In the genomic region with DNA sequence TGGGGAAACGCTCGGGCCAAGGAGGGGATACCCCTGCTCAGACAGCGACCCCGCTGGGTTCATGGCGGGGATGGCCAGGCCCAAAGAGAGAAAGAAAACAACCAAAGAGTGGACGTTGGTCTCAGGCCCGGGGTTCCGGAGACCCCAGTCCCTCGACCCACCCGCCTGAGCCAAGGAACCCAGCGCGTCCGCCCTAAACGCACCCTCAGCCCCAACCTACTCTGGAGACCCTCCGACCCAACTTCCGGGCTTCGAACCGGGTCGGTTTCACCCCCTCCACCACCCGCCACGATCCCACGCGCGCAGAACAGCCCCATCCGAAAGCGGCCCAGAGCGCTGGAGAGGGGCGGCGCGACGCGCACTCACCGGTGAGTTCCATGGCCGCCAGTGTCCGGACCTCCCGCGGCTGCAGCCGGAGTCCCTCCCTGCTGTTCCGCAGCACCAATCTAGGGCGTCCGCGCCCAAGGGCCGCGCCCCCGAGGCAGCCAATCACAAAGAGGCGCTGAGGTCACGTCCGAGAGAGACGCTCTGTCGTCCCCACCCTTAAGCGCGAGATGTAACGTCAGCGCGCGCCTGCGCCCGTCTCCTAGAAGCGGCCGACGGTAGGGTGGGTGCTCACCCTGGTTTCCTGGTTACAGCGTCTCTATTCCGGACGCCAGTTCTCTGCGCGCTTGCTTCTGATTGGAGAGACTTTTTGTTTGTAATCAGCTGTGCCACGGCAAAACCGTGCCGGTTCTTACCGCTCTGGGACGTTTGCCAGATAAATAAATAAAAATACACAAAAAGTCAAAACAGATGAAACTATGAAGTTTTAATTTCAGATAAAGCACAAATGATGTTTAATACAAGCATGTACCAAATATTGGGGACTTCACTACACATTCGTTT, we compare ENCODE assay signal across 8 cellular contexts. TPM values are rescaled to one million over a fixed set of nuclear protein-coding genes. Genes with fewer than 3 reads are reported as not detected.
DNase-seq lines count a peak whose midpoint lies in the region; TF ChIP-seq lines count a peak whose summit lies in the region.

A gene with protein sequence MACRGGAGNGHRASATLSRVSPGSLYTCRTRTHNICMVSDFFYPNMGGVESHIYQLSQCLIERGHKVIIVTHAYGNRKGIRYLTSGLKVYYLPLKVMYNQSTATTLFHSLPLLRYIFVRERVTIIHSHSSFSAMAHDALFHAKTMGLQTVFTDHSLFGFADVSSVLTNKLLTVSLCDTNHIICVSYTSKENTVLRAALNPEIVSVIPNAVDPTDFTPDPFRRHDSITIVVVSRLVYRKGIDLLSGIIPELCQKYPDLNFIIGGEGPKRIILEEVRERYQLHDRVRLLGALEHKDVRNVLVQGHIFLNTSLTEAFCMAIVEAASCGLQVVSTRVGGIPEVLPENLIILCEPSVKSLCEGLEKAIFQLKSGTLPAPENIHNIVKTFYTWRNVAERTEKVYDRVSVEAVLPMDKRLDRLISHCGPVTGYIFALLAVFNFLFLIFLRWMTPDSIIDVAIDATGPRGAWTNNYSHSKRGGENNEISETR (minus strand): TSS at position 389 of the 888 bp plus-strand sequence. CDS start 3,593 bp downstream, outside the sequence.

- no peaks in the 10 kb centered on the region for H3K9me2 ChIP-seq in neural cell (ENCODE audit: insufficient read depth, low read length)

- no CpG with 5 or more reads among the region's 72 CpGs for WGBS in H9 (ENCODE audit: extremely low coverage, insufficient read length, low lambda C conversion rate)
- 0 to 39% (median 0%) methylated on average over 14 to 72 of the region's 72 CpGs for WGBS in stomach, 5 donors

- TF ChIP-seq RAD21 in neural cell (conservative IDR thresholded peaks at IDR 0.05), result no peak

- no peaks in the 10 kb centered on the region for H3F3A ChIP-seq in neural cell (ENCODE audit: insufficient read depth, low read length, poor library complexity, severe bottlenecking)

- no peaks in the 10 kb centered on the region for H3K23me2 ChIP-seq in H9 (ENCODE audit: insufficient read length, low read depth, low read length, poor library complexity, severe bottlenecking)

- no peaks in the 10 kb centered on the region for H3K36me3 ChIP-seq in MG63
- H3K36me3 ChIP-seq in neural cell (ENCODE audit: insufficient read depth, low read length), result no peaks in the 10 kb centered on the region
- peaks cover 5 to 14% (median 13%) of the 10 kb centered on the region in 4 donors for H3K36me3 ChIP-seq in stomach

- no peaks in the 10 kb centered on the region for H3K27me3 ChIP-seq in H9 (ENCODE audit: insufficient read depth, low read length)
- H3K27me3 ChIP-seq in MG63, result no peaks in the 10 kb centered on the region
- no peaks in the 10 kb centered on the region for H3K27me3 ChIP-seq in neural cell (ENCODE audit: insufficient read depth, low read depth, low read length)
- no peaks in the 10 kb centered on the region for H3K27me3 ChIP-seq in stomach

- no peaks in the 10 kb centered on the region for H3K4me1 ChIP-seq in H9 (ENCODE audit: insufficient read depth, low read length)
- peaks cover 0 to 19% (median 6%) of the 10 kb centered on the region in 4 donors for H3K4me1 ChIP-seq in stomach

- no peak within 1 kb of the TSS for H3K56ac ChIP-seq in H9 (ENCODE audit: insufficient read length, low read depth, low read length)

- no peak within 1 kb of the TSS for H3K4ac ChIP-seq in H9 (ENCODE audit: low read depth, low read length)

- no peak within 1 kb of the TSS for H4K8ac ChIP-seq in H9 (replicated peaks; ENCODE audit: insufficient read length, low read depth, low read length)

- H3K79me2 ChIP-seq in H9 (ENCODE audit: insufficient read depth, low read length) (no peaks in the 10 kb centered on the region), neural cell (replicated peaks; ENCODE audit: insufficient read depth, low read length) (peaks cover 5% of the 10 kb centered on the region)

- H3K27ac ChIP-seq in H9 (ENCODE audit: insufficient read length, low read depth, low read length) (no peak within 1 kb of the TSS), neural cell (ENCODE audit: low read length) (peak within 1 kb of the TSS; percentile 57), stomach (peak within 1 kb of the TSS; percentile 90 to 95 (median 91))

- no peak within 1 kb of the TSS for H2BK5ac ChIP-seq in H9 (ENCODE audit: insufficient read length, low read length)

- peak within 1 kb of the TSS; percentile 82 for H3K4me2 ChIP-seq in H9 (ENCODE audit: insufficient read depth, insufficient read length, low read length)
- H3K4me2 ChIP-seq in neural cell (ENCODE audit: low read length), result peak within 1 kb of the TSS; percentile 70

- peak in 2 of 4 donors; percentile 85 to 95 for TF ChIP-seq POLR2A in stomach (IDR thresholded peaks at IDR 0.05)

- intact Hi-C loops in stomach (cut with DNase I; ENCODE audit: low total_unique reads), result no loop called here

- peak within 1 kb of the TSS in 2 of 3 experiments; percentile 89 to 98; a peak in 3 of 7 replicates for H3K27ac Mint-ChIP-seq in H9

- H4K91ac ChIP-seq in H9 (ENCODE audit: insufficient read length, low read depth, low read length), result no peak within 1 kb of the TSS

- no peak for TF ChIP-seq CTCF in H9 (conservative IDR thresholded peaks at IDR 0.05)
- no peak for TF ChIP-seq CTCF in fibroblast of villous mesenchyme (IDR thresholded peaks at IDR 0.05; ENCODE audit: insufficient read depth, low read depth, low read length)
- TF ChIP-seq CTCF in neural cell (IDR thresholded peaks at IDR 0.05; ENCODE audit: poor library complexity, severe bottlenecking), result no peak
- TF ChIP-seq CTCF in stomach (IDR thresholded peaks at IDR 0.05), result no peak

- H2AFZ ChIP-seq in H9 (ENCODE audit: low read length), result no peak within 1 kb of the TSS
- peak within 1 kb of the TSS; percentile 33 for H2AFZ ChIP-seq in neural cell (ENCODE audit: low read depth, low read length)

- H4K20me1 ChIP-seq in H9 (ENCODE audit: control insufficient read depth, insufficient read depth, insufficient read length) (no peaks in the 10 kb centered on the region), neural cell (ENCODE audit: insufficient read depth) (no peaks in the 10 kb centered on the region)

- TF ChIP-seq EP300 in neural cell (conservative IDR thresholded peaks at IDR 0.05; ENCODE audit: poor library complexity, severe bottlenecking), result no peak
- no peak for TF ChIP-seq EP300 in stomach (IDR thresholded peaks at IDR 0.05)

- H3K4me3 ChIP-seq in MG63 (peak within 1 kb of the TSS; percentile 92), fibroblast of villous mesenchyme (ENCODE audit: low read depth, low read length) (peak within 1 kb of the TSS; percentile 79), neural cell (ENCODE audit: low read length) (peak within 1 kb of the TSS; percentile 81), stomach (peak within 1 kb of the TSS; percentile 54 to 70 (median 61))

- H3K18ac ChIP-seq in H9 (ENCODE audit: insufficient read length, low read depth, low read length), result peak within 1 kb of the TSS; percentile 63

- H3K4me3 Mint-ChIP-seq in H9, result peak within 1 kb of the TSS; percentile 92 to 93

- H3K36me3 Mint-ChIP-seq in H9 (ENCODE audit: insufficient read depth in 1 of 3, low read depth in 3 of 3), result peaks cover 0 to 9% (median 0%) of the 10 kb centered on the region in 3 experiments; a peak in 3 of 7 replicates

- H3K4me1 Mint-ChIP-seq in H9, result peaks cover 2 to 5% of the 10 kb centered on the region in 2 experiments; a peak in 2 of 4 replicates

- DNase-seq in ELR (ENCODE audit: low read depth), result peak; percentile 95
- DNase-seq in H9, result peak; percentile 97
- peak; percentile 96 for DNase-seq in MG63
- peak; percentile 84 for DNase-seq in SHP77 treated with DMSO at 0.1 percent for 48 hours (lab: John Stamatoyannopoulos, UW)
- DNase-seq in activated effector memory CD4-positive, alpha-beta T cell treated with anti-CD3 and anti-CD28 coated beads, Interleukin-2, amount 50 U/mL, for 16 hours, result peak; percentile 96
- DNase-seq in fibroblast of villous mesenchyme (ENCODE audit: low read depth), result peak; percentile 96
- peak; percentile 94 for DNase-seq in stomach

- no peak within 1 kb of the TSS for H2AK5ac ChIP-seq in H9 (ENCODE audit: insufficient read length, low read length)

- H4K5ac ChIP-seq in H9 (ENCODE audit: insufficient read length, low read depth, low read length), result no peak within 1 kb of the TSS

- H3K9me3 Mint-ChIP-seq in H9, result peaks cover 0 to 13% of the 10 kb centered on the region in 2 experiments

- no peaks in the 10 kb centered on the region for H3K79me1 ChIP-seq in H9 (ENCODE audit: insufficient read depth, low read depth, low read length, poor library complexity, severe bottlenecking)

- H3K9ac ChIP-seq in H9 (ENCODE audit: extremely low read depth, insufficient read length, low read length) (peak within 1 kb of the TSS; percentile 76), neural cell (ENCODE audit: low read length) (peak within 1 kb of the TSS; percentile 73)

- no peak within 1 kb of the TSS for H3T11ph ChIP-seq in H9 (ENCODE audit: low read length)

- no peak within 1 kb of the TSS for H2BK15ac ChIP-seq in H9 (ENCODE audit: low read depth, low read length)

- H3K9me3 ChIP-seq in H9 (ENCODE audit: control insufficient read depth, low read depth, low read length), result no peaks in the 10 kb centered on the region
- H3K9me3 ChIP-seq in MG63, result no peaks in the 10 kb centered on the region
- no peaks in the 10 kb centered on the region for H3K9me3 ChIP-seq in neural cell (ENCODE audit: low read length)
- no peaks in the 10 kb centered on the region for H3K9me3 ChIP-seq in stomach

- H2BK120ac ChIP-seq in H9 (ENCODE audit: low read depth, low read length, poor library complexity, severe bottlenecking), result peak within 1 kb of the TSS; percentile 69

- H2BK20ac ChIP-seq in H9 (ENCODE audit: low read depth, low read length, poor library complexity, severe bottlenecking), result no peak within 1 kb of the TSS

- H3K27me3 Mint-ChIP-seq in H9 (ENCODE audit: low read depth), result peaks cover 6% of the 10 kb centered on the region

- no peak within 1 kb of the TSS for H2BK12ac ChIP-seq in H9 (ENCODE audit: insufficient read length, low read depth, low read length)

- peak within 1 kb of the TSS; percentile 86 for H3K14ac ChIP-seq in H9 (ENCODE audit: insufficient read depth, low read length)

- H3K23ac ChIP-seq in H9 (ENCODE audit: insufficient read length, low read depth, low read length), result no peak within 1 kb of the TSS

TF ChIP-seq in neural cell, 6 proteins besides CTCF, POLR2A, EP300 and RAD21 (continues in another document):
- no peak for TF ChIP-seq SMC3 (conservative IDR thresholded peaks at IDR 0.05; ENCODE audit: poor library complexity)
- peak; percentile 74 for TF ChIP-seq POLR2AphosphoS5 (IDR thresholded peaks at IDR 0.05)
- peak; percentile 32 for TF ChIP-seq MXI1 (conservative IDR thresholded peaks at IDR 0.05; ENCODE audit: poor library complexity, severe bottlenecking)
- no peak for TF ChIP-seq TAF1 (IDR thresholded peaks at IDR 0.05; ENCODE audit: low read depth)
- no peak for TF ChIP-seq EZH2 (IDR thresholded peaks at IDR 0.05; ENCODE audit: borderline replicate concordance, insufficient read depth, low read length, poor library complexity, severe bottlenecking)

RNA-seq across cellular contexts. Expression of the gene that starts here (rescaled TPM):
- total RNA-seq in H9 (2021) (13.5 and 13.9 TPM in 2 replicates), fibroblast of villous mesenchyme (7.1 and 9.9 TPM in 2 replicates), stomach (10 to 100 TPM in 3 of 5 donors, 1 to 10 TPM in 1, under 1 TPM in 1; 0.58 to 59.7 (median 17.8) TPM)
- 3.9 and 6.9 TPM in 2 replicates for total RNA-seq in MG63 (2014; rRNA removed; shearing (Covaris generic); ENCODE audit: low replicate concordance)
- polyA plus RNA-seq in neural cell (17.5 and 20.7 TPM in 2 replicates), stomach (1 to 10 TPM; 6.1 to 8.6 (median 6.4) TPM)
- 21.4 and 23.9 TPM in 2 replicates for polyA minus RNA-seq in neural cell
